6 cellular contexts compared by ENCODE assay signal in genomic region chr9:76342201-76342600, GRCh38.
"Had no signal": no experiment of that assay in that cellular context is flagged by ENCODE, and none has a peak within 500 bp of the region (broad histone marks: within the 10 kb centered on the region; RNA-seq: fewer than 3 reads in every experiment).

No MANE protein-coding gene starts in this region.

- H3K9me3 ChIP-seq: HAP-1 had no signal

- H3K36me3 ChIP-seq: HAP-1 had no signal

- DNase-seq: GM23248, GOT3, H7, HFFc6 had no signal

- H3K27ac ChIP-seq: GM23248, HL-60 had no signal

- H3K9ac ChIP-seq: GM23248 had no signal

- H3K4me1 ChIP-seq: HAP-1 had no signal

- H2AFZ ChIP-seq: GM23248 had no signal

- H3K4me3 ChIP-seq: GM23248, HAP-1 had no signal
